Comparison of ENCODE assay signal across 8 cellular contexts in the genomic region with DNA sequence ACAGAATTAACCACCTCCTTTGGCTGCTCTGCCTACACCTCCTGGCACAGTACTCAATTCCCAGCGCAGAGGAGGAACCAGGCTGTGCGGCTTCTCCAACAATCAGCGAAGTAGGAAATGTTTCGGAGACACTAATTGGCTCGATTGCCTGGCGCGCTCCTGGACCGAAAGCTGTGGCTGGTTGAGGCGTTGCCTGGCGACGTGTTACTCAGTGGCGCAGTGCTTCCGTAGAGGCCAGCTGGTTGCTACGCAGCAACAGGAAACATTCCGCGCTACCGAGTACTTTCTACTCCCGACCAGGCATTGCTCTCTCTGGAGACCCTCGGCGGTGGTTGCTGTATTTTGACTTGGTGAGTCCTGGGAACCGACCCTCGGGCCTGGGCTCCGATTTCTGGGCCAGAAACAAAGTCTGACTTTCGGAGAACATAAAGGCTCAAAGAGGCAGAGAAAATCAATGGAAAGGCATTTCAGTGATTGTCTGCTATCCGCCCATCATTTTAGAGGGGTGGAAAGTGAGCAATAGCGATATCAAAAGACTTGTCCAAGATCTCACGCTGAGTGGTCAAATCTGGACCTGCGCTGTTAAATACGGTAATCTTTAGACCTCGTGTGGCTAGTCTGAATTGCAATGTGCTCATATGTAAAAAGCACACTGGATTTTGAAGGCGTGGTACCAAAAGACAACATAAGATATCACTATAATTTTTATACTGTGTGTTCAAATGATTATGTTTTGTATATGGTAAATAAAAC. TPM values are rescaled to one million over a fixed set of nuclear protein-coding genes. Genes with fewer than 3 reads are reported as not detected.
DNase-seq lines count a peak whose midpoint lies in the region; ATAC-seq, FAIRE-seq and TF ChIP-seq lines count a peak whose summit lies in the region.

A gene with protein sequence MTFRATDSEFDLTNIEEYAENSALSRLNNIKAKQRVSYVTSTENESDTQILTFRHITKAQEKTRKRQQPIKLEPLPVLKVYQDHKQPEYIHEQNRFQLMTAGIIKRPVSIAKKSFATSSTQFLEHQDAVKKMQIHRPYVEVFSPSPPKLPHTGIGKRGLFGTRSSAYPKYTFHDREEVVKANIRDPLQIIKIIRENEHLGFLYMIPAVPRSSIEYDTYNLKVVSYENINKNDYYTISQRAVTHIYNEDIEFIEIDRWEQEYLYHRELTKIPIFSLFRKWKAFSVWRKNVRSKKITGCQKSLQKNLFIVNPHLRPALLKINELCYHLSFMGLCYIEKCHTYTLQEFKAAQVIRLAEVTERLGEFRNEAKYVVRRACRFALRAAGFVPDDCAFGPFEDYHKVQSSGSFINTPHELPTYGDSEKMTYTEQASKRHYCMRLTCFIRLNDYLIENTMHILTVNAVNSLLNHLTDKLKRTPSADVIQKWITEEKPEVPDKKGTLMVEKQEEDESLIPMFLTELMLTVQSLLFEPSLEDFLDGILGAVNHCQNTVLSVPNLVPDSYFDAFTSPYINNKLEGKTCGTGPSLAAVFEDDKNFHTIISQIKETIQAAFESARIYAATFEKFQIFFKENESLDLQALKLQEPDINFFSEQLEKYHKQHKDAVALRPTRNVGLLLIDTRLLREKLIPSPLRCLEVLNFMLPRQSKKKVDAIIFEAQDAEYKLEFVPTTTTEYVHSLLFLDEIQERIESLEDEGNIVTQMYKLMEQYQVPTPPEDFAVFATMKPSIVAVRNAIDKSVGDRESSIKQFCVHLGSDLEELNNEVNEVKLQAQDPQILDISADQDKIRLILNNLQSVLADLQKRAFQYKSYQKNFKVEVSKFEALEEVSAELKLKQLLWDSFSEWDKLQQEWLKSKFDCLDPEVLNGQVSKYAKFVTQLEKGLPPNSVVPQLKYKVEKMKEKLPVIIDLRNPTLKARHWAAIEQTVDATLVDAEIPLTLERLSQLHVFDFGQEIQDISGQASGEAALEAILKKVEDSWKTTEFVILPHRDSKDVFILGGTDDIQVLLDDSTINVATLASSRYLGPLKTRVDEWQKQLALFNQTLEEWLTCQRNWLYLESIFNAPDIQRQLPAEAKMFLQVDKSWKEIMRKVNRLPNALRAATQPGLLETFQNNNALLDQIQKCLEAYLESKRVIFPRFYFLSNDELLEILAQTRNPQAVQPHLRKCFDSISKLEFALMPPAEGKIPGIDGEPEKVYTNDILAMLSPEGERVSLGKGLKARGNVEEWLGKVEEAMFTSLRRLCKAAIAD (N-terminal part only) (plus strand): TSS at position 265 of the 753 bp plus-strand sequence. CDS start 1,329 bp downstream, outside the sequence.

- H3K4me1 ChIP-seq in H1 (replicated peaks in 1 of 4; ENCODE audit: control insufficient read depth in 3 of 4, insufficient read depth in 4 of 4, low read length in 3 of 4) = peaks cover 0 to 4% (median 3%) of the 10 kb centered on the region in 4 experiments; a peak in 2 of 7 replicates

- H2AFZ ChIP-seq in H1 (ENCODE audit: low read length) = peak within 1 kb of the TSS; percentile 95

- CTCF ChIA-PET in activated CD8-positive, alpha-beta memory T cell treated with anti-CD3 and anti-CD28 coated beads, Interleukin-2, amount 10 ng/mL, durations not matched to agents 7 days and 5 days (lab: Charles Lee) = interaction anchor here (1.0 to 1.7 kb wide), 4 partner anchors 16 to 409 kb away, joined by 3 to 6 read pairs (median 4); no protein-coding TSS in a partner anchor
- CTCF ChIA-PET in H1 (lab: Charles Lee; ENCODE audit: partially characterized antibody) = interaction anchor here (1.8 to 3.5 kb wide), 2 partner anchors 10 to 225 kb away, joined by 7 to 9 read pairs; no protein-coding TSS in a partner anchor

- H3K23me2 ChIP-seq in H1 (ENCODE audit: low read depth, low read length) = peaks cover 2% of the 10 kb centered on the region; the same call in 1 of the 2 replicates

- ATAC-seq in GM19324 (IDR thresholded peaks at IDR 0.05; ENCODE audit: low FRiP score, unreplicated experiment) = peak; percentile 98
- ATAC-seq in HG03439 (IDR thresholded peaks at IDR 0.05; ENCODE audit: unreplicated experiment) = peak; percentile 89
- ATAC-seq in activated CD8-positive, alpha-beta memory T cell treated with anti-CD3 and anti-CD28 coated beads, Interleukin-2, amount 10 ng/mL, durations not matched to agents 7 days and 5 days = peak; percentile 99

- H2BK15ac ChIP-seq in H1 (ENCODE audit: low read length) = no peak within 1 kb of the TSS

- 18% methylated on average over 31 of the region's 31 CpGs; no CpG with 5 or more reads in 1 of the 2 experiments for WGBS in H1 (ENCODE audit: extremely low coverage in 1 of 2, insufficient coverage in 1 of 2, insufficient read length in 1 of 2, insufficient replicate concordance in 2 of 2, low coverage in 1 of 2, low lambda C conversion rate in 2 of 2, missing lambda C conversion rate in 1 of 2), 2 experiments

- H3K4ac ChIP-seq in H1 (replicated peaks; ENCODE audit: insufficient read length, low read depth, low read length) = no peak within 1 kb of the TSS

- H4K20me1 ChIP-seq in H1 (replicated peaks in 1 of 2; ENCODE audit: control insufficient read depth in 1 of 2, insufficient read depth in 2 of 2, low read length in 2 of 2) = no peaks in the 10 kb centered on the region

- H3K4me3 ChIP-seq in AG10803 (ENCODE audit: low read length) (peak within 1 kb of the TSS; percentile 67), H1 (ENCODE audit: extremely low read depth in 1 of 4, insufficient read depth in 2 of 4, low read depth in 3 of 4, low read length in 4 of 4) (peak within 1 kb of the TSS; percentile 27 to 61 (median 38); a peak in 7 of 8 replicates)

- H3K36me3 Mint-ChIP-seq in activated CD8-positive, alpha-beta memory T cell treated with anti-CD3 and anti-CD28 coated beads, Interleukin-2, amount 10 ng/mL, durations not matched to agents 7 days and 5 days = peaks cover 2% of the 10 kb centered on the region

- TF ChIP-seq POLR2A in H1 (IDR thresholded peaks at IDR 0.05; ENCODE audit: control extremely low read depth in 1 of 2, low read depth in 2 of 2, low read length in 2 of 2) = no peak

- TF ChIP-seq RAD21 in H1 (IDR thresholded peaks at IDR 0.05 in 1 of 2, conservative IDR thresholded peaks at IDR 0.05 in 1 of 2; ENCODE audit: low read depth in 2 of 2, low read length in 2 of 2) = no peak

- no peaks in the 10 kb centered on the region for H3K36me3 ChIP-seq in H1 (ENCODE audit: control insufficient read depth in 2 of 4, insufficient read depth in 4 of 4, low read length in 3 of 4)

- H3K9me3 Mint-ChIP-seq in activated CD8-positive, alpha-beta memory T cell treated with anti-CD3 and anti-CD28 coated beads, Interleukin-2, amount 10 ng/mL, durations not matched to agents 7 days and 5 days (ENCODE audit: low read depth) = peaks cover 5% of the 10 kb centered on the region

- peak within 1 kb of the TSS; percentile 39 for H3K27ac Mint-ChIP-seq in activated CD8-positive, alpha-beta memory T cell treated with anti-CD3 and anti-CD28 coated beads, Interleukin-2, amount 10 ng/mL, durations not matched to agents 7 days and 5 days

- no peak within 1 kb of the TSS for H4K91ac ChIP-seq in H1 (replicated peaks; ENCODE audit: insufficient read length, low read length)

- no peak within 1 kb of the TSS for H4K8ac ChIP-seq in H1 (ENCODE audit: extremely low read depth, insufficient read depth, low read length)

- H2BK20ac ChIP-seq in H1 (ENCODE audit: low read length) = no peak within 1 kb of the TSS

- H3K79me2 ChIP-seq in H1 (ENCODE audit: control insufficient read depth in 1 of 2, insufficient read depth in 2 of 2, low read length in 2 of 2) = no peaks in the 10 kb centered on the region

- H3K27me3 ChIP-seq in H1 (replicated peaks in 1 of 4; ENCODE audit: control insufficient read depth in 3 of 4, extremely low read depth in 1 of 4, insufficient read depth in 3 of 4, low read length in 3 of 4) = no peaks in the 10 kb centered on the region; a peak in 1 of 7 replicates

- DNase-seq in AG10803 (ENCODE audit: low read depth) = peak; percentile 94
- peak; percentile 59 for DNase-seq in NCI-H526 treated with DMSO at 0.1 percent for 48 hours (lab: John Stamatoyannopoulos, UW)
- peak; percentile 93 for DNase-seq in activated CD8-positive, alpha-beta memory T cell treated with anti-CD3 and anti-CD28 coated beads, Interleukin-2, amount 10 ng/mL, durations not matched to agents 7 days and 5 days
- peak; percentile 77 to 86 for DNase-seq in H1 (ENCODE audit: low read depth in 1 of 2, low spot score in 2 of 2)
- peak; percentile 95 for DNase-seq in lung microvascular endothelial cell (ENCODE audit: low read depth in 2 of 2)
- DNase-seq in stimulated activated CD4-positive, alpha-beta T cell treated with anti-CD3 and anti-CD28 coated beads, TNF-alpha, amount 100 ng/mL, for 1 hour (ENCODE audit: low read depth in 3 of 3, low spot score in 1 of 3) = peak; percentile 60 to 65 (median 61)

- H3K14ac ChIP-seq in H1 (ENCODE audit: insufficient read length) = no peak within 1 kb of the TSS

- H3K23ac ChIP-seq in H1 (ENCODE audit: insufficient read length) = no peak within 1 kb of the TSS

- no peak for TF ChIP-seq CTCF in AG10803 (conservative IDR thresholded peaks at IDR 0.05; ENCODE audit: low read length)
- no peak for TF ChIP-seq CTCF in H1 (IDR thresholded peaks at IDR 0.05; ENCODE audit: control extremely low read depth in 1 of 3, insufficient read depth in 1 of 3, low read depth in 1 of 3, low read length in 3 of 3)

- no peak within 1 kb of the TSS for H2BK5ac ChIP-seq in H1 (ENCODE audit: low read depth, low read length)

- H3K4me3 Mint-ChIP-seq in activated CD8-positive, alpha-beta memory T cell treated with anti-CD3 and anti-CD28 coated beads, Interleukin-2, amount 10 ng/mL, durations not matched to agents 7 days and 5 days = peak within 1 kb of the TSS; percentile 71

- TF ChIP-seq EP300 in H1 (IDR thresholded peaks at IDR 0.05; ENCODE audit: borderline replicate concordance in 1 of 2, low read depth in 2 of 2, low read length in 2 of 2) = peak in 1 of 2 experiments; percentile 43; a peak in 1 of 3 replicates

- peak within 1 kb of the TSS in 1 of 4 experiments; percentile 20; a peak in 1 of 7 replicates for H3K9ac ChIP-seq in H1 (replicated peaks in 1 of 4; ENCODE audit: extremely low read depth in 1 of 4, low read depth in 3 of 4, low read length in 3 of 4)

- H3K79me1 ChIP-seq in H1 (ENCODE audit: low read depth, low read length) = no peaks in the 10 kb centered on the region

- peaks cover 24% of the 10 kb centered on the region for H3K27me3 Mint-ChIP-seq in activated CD8-positive, alpha-beta memory T cell treated with anti-CD3 and anti-CD28 coated beads, Interleukin-2, amount 10 ng/mL, durations not matched to agents 7 days and 5 days

- POLR2A ChIA-PET in H1 (lab: Charles Lee; ENCODE audit: partially characterized antibody) = interaction anchor here (0.9 to 1.0 kb wide), 2 partner anchors 10 to 12 kb away, joined by 3 to 4 read pairs; no protein-coding TSS in a partner anchor

- H3K18ac ChIP-seq in H1 (ENCODE audit: extremely low read depth, low read length) = 0 out of 2 replicates have a peak within 1 kb of the TSS, but pooled peaks have one; percentile 20

- peak; percentile 97 for FAIRE-seq in H1 (lab: Jason Lieb, UNC)

- H2AK5ac ChIP-seq in H1 (ENCODE audit: low read depth, low read length) = no peak within 1 kb of the TSS

- H3K27ac ChIP-seq in H1 (ENCODE audit: low read depth, low read length) = no peak within 1 kb of the TSS

- no peak within 1 kb of the TSS for H3K56ac ChIP-seq in H1 (replicated peaks; ENCODE audit: insufficient read length, low read depth, low read length)

- H2BK12ac ChIP-seq in H1 (ENCODE audit: low read depth, low read length) = no peak within 1 kb of the TSS

- no peak within 1 kb of the TSS for H4K5ac ChIP-seq in H1 (ENCODE audit: insufficient read length, low read depth, low read length)

- peak within 1 kb of the TSS; percentile 51 to 79 for H3K4me2 ChIP-seq in H1 (ENCODE audit: insufficient read depth in 1 of 2, low read depth in 2 of 2, low read length in 2 of 2)

- H3K4me1 Mint-ChIP-seq in activated CD8-positive, alpha-beta memory T cell treated with anti-CD3 and anti-CD28 coated beads, Interleukin-2, amount 10 ng/mL, durations not matched to agents 7 days and 5 days = peaks cover 20% of the 10 kb centered on the region

- H2BK120ac ChIP-seq in H1 (replicated peaks; ENCODE audit: low read depth, low read length) = no peak within 1 kb of the TSS

- peaks cover 8 to 11% of the 10 kb centered on the region in 2 experiments for H3K9me3 ChIP-seq in H1 (ENCODE audit: insufficient read depth in 2 of 2, low read depth in 1 of 2, low read length in 1 of 2)

RNA-seq across cellular contexts. Expression of the gene that starts here (rescaled TPM):
- total RNA-seq in activated CD8-positive, alpha-beta memory T cell treated with anti-CD3 and anti-CD28 coated beads, Interleukin-2, amount 10 ng/mL, durations not matched to agents 7 days and 5 days = under 1 TPM; 0.63 to 0.85 TPM
- total RNA-seq in H1 (2021; fragmentation: NEBNext Ultra II Directional; extraction: Animal tissue kit (Norgen Biotek cat#: 25700)) = 0.31 and 0.43 TPM in 2 replicates
- polyA plus RNA-seq in H1 (2011; rRNA removed) = 0.05 and 0.06 TPM in 2 replicates
- 0.12 TPM for polyA plus RNA-seq in H1 (2011; cell fraction: cytosol; rRNA removed)
- 0.06 TPM for polyA plus RNA-seq in H1 (2011; cell fraction: nucleus; rRNA removed)
- 0.01 to 0.12 TPM (median 0.03 TPM) in 4 replicates for polyA plus RNA-seq in H1 (2012, experiment 1 of 2)
- polyA plus RNA-seq in H1 (2012, experiment 2 of 2) = not detected
- polyA plus RNA-seq in H1 (2013, experiment 1 of 2) = 0.02 TPM
- polyA plus RNA-seq in H1 (2013, experiment 2 of 2) = 0.13 TPM
- polyA minus RNA-seq in H1 (2011; rRNA and poly(A)+ RNA removed) = 0.34 and 0.35 TPM in 2 replicates
- not detected for polyA minus RNA-seq in H1 (2011; cell fraction: cytosol; rRNA and poly(A)+ RNA removed)
- 0.80 TPM for polyA minus RNA-seq in H1 (2011; cell fraction: nucleus; rRNA and poly(A)+ RNA removed)
- total RNA-seq in lung microvascular endothelial cell = under 0.01 TPM in 1 of 2 replicates, not detected in the other

Comparison
In these comparisons a context has a peak if more than half of its experiments do, and no peak if none do; other contexts are left out.
1. Peak in DNase-seq and ATAC-seq in activated CD8-positive, alpha-beta memory T cell treated with anti-CD3 and anti-CD28 coated beads, Interleukin-2, amount 10 ng/mL, durations not matched to agents 7 days and 5 days; RNA of the gene not detected or under 1 TPM.
2. Peak in DNase-seq, H3K4me3 ChIP-seq and H3K4me2 ChIP-seq in H1; RNA of the gene not detected or under 1 TPM.
3. Peak in DNase-seq in lung microvascular endothelial cell; RNA of the gene not detected or under 1 TPM.